In genomic region chrX:35442421-35442820, GRCh38 we compare ENCODE assay signal across 17 cellular contexts.
"Had no signal": no experiment of that assay in that cellular context is flagged by ENCODE, and none has a peak within 500 bp of the region (broad histone marks: within the 10 kb centered on the region; RNA-seq: fewer than 3 reads in every experiment).

No MANE protein-coding gene starts in this region.

- H2AFZ ChIP-seq: parathyroid adenoma had no signal

- FAIRE-seq: endometrium, islet of Langerhans had no signal

- H3K9ac ChIP-seq: parathyroid adenoma had no signal

- H3K27me3 ChIP-seq: gastrocnemius medialis, upper lobe of right lung had no signal

- H3K4me1 ChIP-seq: gastrocnemius medialis, parathyroid adenoma, upper lobe of right lung had no signal

- ATAC-seq: activated naive CD4-positive, alpha-beta T cell treated with anti-CD3 and anti-CD28 coated beads, Interleukin-2, amount 50 U/mL, for 72 hours; activated T-helper 17 cell treated with anti-CD3 and anti-CD28 coated beads, Interleukin-2, amount 50 U/mL, for 72 hours; gastrocnemius medialis; mucosa of descending colon; right cardiac atrium; stimulated activated naive CD8-positive, alpha-beta T cell treated with anti-CD3 and anti-CD28 coated beads, Interleukin-15, Interleukin-2, amounts not matched to agents 100 U/mL and 50 U/mL, for 24 hours; T-cell; upper lobe of right lung; WTC11 had no signal

- DNase-seq: activated T-cell treated with anti-CD3 and anti-CD28 coated beads, Interleukin-2, amount 50 U/mL, for 24 hours; gastrocnemius medialis; mesendoderm; nephron progenitor cell; stimulated activated CD4-positive, alpha-beta T cell treated with anti-CD3 and anti-CD28 coated beads, Interleukin-12 subunit alpha, Interleukin-12 subunit beta, amount 100 ng/mL, for 4 hours; stimulated activated CD4-positive, alpha-beta T cell treated with anti-CD3 and anti-CD28 coated beads, Interleukin-4, amount 100 ng/mL, for 4 hours; stimulated activated naive CD8-positive, alpha-beta T cell treated with anti-CD3 and anti-CD28 coated beads, Interleukin-15, Interleukin-2, amounts not matched to agents 100 U/mL and 50 U/mL, for 24 hours had no signal

- H3K79me2 ChIP-seq: parathyroid adenoma had no signal

- H3K36me3 ChIP-seq: gastrocnemius medialis, upper lobe of right lung had no signal

- H3K4me3 ChIP-seq: gastrocnemius medialis, mucosa of descending colon, upper lobe of right lung had no signal

- H3K27ac ChIP-seq: gastrocnemius medialis, parathyroid adenoma, upper lobe of right lung had no signal

- H3K9me3 ChIP-seq: gastrocnemius medialis, upper lobe of right lung had no signal
